11 cellular contexts compared by ENCODE assay signal in genomic region chr13:110352735-110353134, GRCh38. TPM values are rescaled to one million over a fixed set of nuclear protein-coding genes. Genes with fewer than 3 reads are reported as not detected.
DNase-seq lines count a peak whose midpoint lies in the region; ATAC-seq and TF ChIP-seq lines count a peak whose summit lies in the region.
"Had no signal": no experiment of that assay in that cellular context is flagged by ENCODE, and none has a peak within 500 bp of the region (broad histone marks: within the 10 kb centered on the region; RNA-seq: fewer than 3 reads in every experiment).

No MANE protein-coding gene starts in this region.

- no TSS peak for BruUV-seq in A673 (replicated peaks; lab: Mats Ljungman, UMichigan)

- H3K9me3 ChIP-seq in A673 (ENCODE audit: low read depth, low read length, poor library complexity, severe bottlenecking) (no peaks in the 10 kb centered on the region), muscle layer of duodenum (ENCODE audit: control insufficient read depth in 1 of 2, low read length in 2 of 2) (no peaks in the 10 kb centered on the region), tibial nerve (no peaks in the 10 kb centered on the region)

- TF ChIP-seq CTCF in A673 (conservative IDR thresholded peaks at IDR 0.05; ENCODE audit: low read depth, low read length): peak; percentile 53
- peak; percentile 19 for TF ChIP-seq CTCF in GM20000 (IDR thresholded peaks at IDR 0.05; ENCODE audit: extremely low read depth, missing control alignments)
- peak; percentile 64 for TF ChIP-seq CTCF in brain microvascular endothelial cell (IDR thresholded peaks at IDR 0.05; ENCODE audit: low read depth, low read length, missing control alignments)
- no peak for TF ChIP-seq CTCF in tibial nerve (IDR thresholded peaks at IDR 0.05)

- in situ Hi-C loops in brain microvascular endothelial cell (cut with HindIII; ENCODE audit: low pct_ligation_motif_present, low sequenced_read_pairs): no loop called here

- POLR2A ChIA-PET in A673 (lab: Charles Lee; ENCODE audit: low non-redundant PET): no interaction called here

- H3K4me1 ChIP-seq in A673 (ENCODE audit: insufficient read depth, low read length, poor library complexity, severe bottlenecking): peaks cover 4% of the 10 kb centered on the region
- H3K4me1 ChIP-seq in muscle layer of duodenum (ENCODE audit: control insufficient read depth in 1 of 2, insufficient read depth in 2 of 2, low read length in 2 of 2): peaks cover 0 to 10% of the 10 kb centered on the region in 2 donors
- H3K4me1 ChIP-seq in tibial nerve: peaks cover 0 to 64% (median 14%) of the 10 kb centered on the region in 4 donors

- intact Hi-C loops in A673 (cut with micrococcal nuclease; ENCODE audit: unreplicated experiment): no loop called here

- no peak for ATAC-seq in HG03108 (IDR thresholded peaks at IDR 0.05; ENCODE audit: unreplicated experiment)
- ATAC-seq: left lobe of liver had no signal

- CTCF ChIA-PET in A673 (lab: Charles Lee): no interaction called here

- WGBS in tibial nerve, 2 donors: 87 to 90% methylated on average over 8 of the region's 8 CpGs

- TF ChIP-seq EP300 in tibial nerve (IDR thresholded peaks at IDR 0.05): no peak

- no peak overlapping the region for H3K27ac ChIP-seq in A673 (ENCODE audit: low read depth, low read length, poor library complexity, severe bottlenecking)
- no peak overlapping the region for H3K27ac ChIP-seq in brain microvascular endothelial cell
- H3K27ac ChIP-seq in muscle layer of duodenum (ENCODE audit: low read length): peak overlapping the region; percentile 13
- H3K27ac ChIP-seq in tibial nerve: peak overlapping the region in 1 of 4 donors; percentile 24

- no peak for TF ChIP-seq POLR2A in tibial nerve (IDR thresholded peaks at IDR 0.05)

- DNase-seq in A673 (ENCODE audit: low spot score) (no peak), GM20000 (ENCODE audit: low spot score) (no peak), brain microvascular endothelial cell (no peak), tibial nerve (ENCODE audit: low spot score in 2 of 2) (no peak), NCI-H748 treated with DMSO at 0.1 percent for 48 hours (lab: John Stamatoyannopoulos, UW) (no peak), T-helper 9 cell (no peak)
- DNase-seq: C1 segment of cervical spinal cord, NCI-H146 had no signal

- H3K36me3 ChIP-seq in A673 (ENCODE audit: insufficient read depth, low read length, poor library complexity, severe bottlenecking) (no peaks in the 10 kb centered on the region), brain microvascular endothelial cell (replicated peaks) (peaks cover 49% of the 10 kb centered on the region), muscle layer of duodenum (ENCODE audit: control insufficient read depth in 1 of 2, insufficient read depth in 2 of 2, low read length in 2 of 2) (no peaks in the 10 kb centered on the region), tibial nerve (peaks cover 0 to 4% (median 0%) of the 10 kb centered on the region in 3 donors)

- H3K27me3 ChIP-seq in A673 (replicated peaks; ENCODE audit: insufficient read depth, low read depth, low read length, poor library complexity) (no peaks in the 10 kb centered on the region), brain microvascular endothelial cell (replicated peaks) (no peaks in the 10 kb centered on the region), muscle layer of duodenum (ENCODE audit: low read depth, low read length) (no peaks in the 10 kb centered on the region), tibial nerve (no peaks in the 10 kb centered on the region)

- H3K4me3 ChIP-seq in A673 (ENCODE audit: low read depth, low read length, poor library complexity, severe bottlenecking) (no peak overlapping the region), brain microvascular endothelial cell (ENCODE audit: low read depth, low read length) (no peak overlapping the region), muscle layer of duodenum (ENCODE audit: low read depth in 1 of 2, low read length in 2 of 2) (no peak overlapping the region), tibial nerve (no peak overlapping the region)

RNA-seq across cellular contexts. Expression of gene COL4A2, which starts 45.7 kb away (rescaled TPM):
- total RNA-seq in A673 (2021) (184 and 193 TPM in 2 replicates), tibial nerve (100 to 1,000 TPM; 576 to 821 (median 658) TPM)

RNA-seq across cellular contexts. Expression of gene COL4A1, which starts 45.8 kb away (rescaled TPM):
- 83.9 and 86.0 TPM in 2 replicates for total RNA-seq in A673 (2021)
- 100 to 1,000 TPM; 385 to 583 (median 526) TPM for total RNA-seq in tibial nerve

Comparison
In these comparisons a context has a peak if more than half of its experiments do, and no peak if none do; other contexts are left out.
1. CTCF ChIP-seq: peak in A673 (single experiment), GM20000 (single experiment) and brain microvascular endothelial cell (single experiment); none in tibial nerve (0 of 5).